Comparison of ENCODE assay signal across 8 cellular contexts in genomic region chr10:80078448-80079311, GRCh38. TPM values are rescaled to one million over a fixed set of nuclear protein-coding genes. Genes with fewer than 3 reads are reported as not detected.
DNase-seq lines count a peak whose midpoint lies in the region; ATAC-seq lines count a peak whose summit lies in the region.

A gene with protein sequence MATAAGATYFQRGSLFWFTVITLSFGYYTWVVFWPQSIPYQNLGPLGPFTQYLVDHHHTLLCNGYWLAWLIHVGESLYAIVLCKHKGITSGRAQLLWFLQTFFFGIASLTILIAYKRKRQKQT (plus strand): TSS chr10:80078665. CDS start chr10:80078700, 35 bp downstream.

- no peaks in the 10 kb centered on the region for H3K36me3 ChIP-seq in NT2/D1 (ENCODE audit: insufficient read depth, insufficient read length, low read length)
- no peaks in the 10 kb centered on the region for H3K36me3 ChIP-seq in endocrine pancreas (ENCODE audit: control insufficient read depth, insufficient read depth, low read length)

- H3K4me1 ChIP-seq in NT2/D1 (ENCODE audit: insufficient read depth, insufficient read length), result no peaks in the 10 kb centered on the region
- H3K4me1 ChIP-seq in endocrine pancreas (ENCODE audit: control insufficient read depth, insufficient read depth, low read length), result no peaks in the 10 kb centered on the region

- DNase-seq in COLO668 (lab: John Stamatoyannopoulos, UW; ENCODE audit: unreplicated experiment), result peak; percentile 87
- DNase-seq in HS-27A (ENCODE audit: low read depth), result peak; percentile 38
- DNase-seq in NT2/D1 (ENCODE audit: low read depth, low spot score), result peak; percentile 59
- DNase-seq in activated CD8-positive, alpha-beta memory T cell treated with anti-CD3 and anti-CD28 coated beads, Interleukin-2, amount 10 ng/mL, durations not matched to agents 7 days and 5 days, result peak; percentile 94
- peak; percentile 98 for DNase-seq in mesenteric fat pad (ENCODE audit: low spot score)
- peak; percentile 83 for DNase-seq in stimulated activated CD8-positive, alpha-beta memory T cell treated with anti-CD3 and anti-CD28 coated beads, Interleukin-15, amount 100 ng/mL, for 1 hour (ENCODE audit: low read depth)

- H3K4me3 Mint-ChIP-seq in activated CD8-positive, alpha-beta memory T cell treated with anti-CD3 and anti-CD28 coated beads, Interleukin-2, amount 10 ng/mL, durations not matched to agents 7 days and 5 days, result peak within 1 kb of the TSS; percentile 98

- no peaks in the 10 kb centered on the region for H3K27me3 Mint-ChIP-seq in activated CD8-positive, alpha-beta memory T cell treated with anti-CD3 and anti-CD28 coated beads, Interleukin-2, amount 10 ng/mL, durations not matched to agents 7 days and 5 days

- H3K36me3 Mint-ChIP-seq in activated CD8-positive, alpha-beta memory T cell treated with anti-CD3 and anti-CD28 coated beads, Interleukin-2, amount 10 ng/mL, durations not matched to agents 7 days and 5 days, result peaks cover 3% of the 10 kb centered on the region

- H3K27me3 ChIP-seq in NT2/D1 (ENCODE audit: insufficient read depth, insufficient read length) (no peaks in the 10 kb centered on the region), endocrine pancreas (ENCODE audit: control insufficient read depth, insufficient read depth, low read length) (no peaks in the 10 kb centered on the region)

- peak; percentile 85 for ATAC-seq in GM19468 (IDR thresholded peaks at IDR 0.05; ENCODE audit: extremely low read depth, unreplicated experiment)
- ATAC-seq in activated CD8-positive, alpha-beta memory T cell treated with anti-CD3 and anti-CD28 coated beads, Interleukin-2, amount 10 ng/mL, durations not matched to agents 7 days and 5 days, result peak; percentile 89

- H3K9me3 ChIP-seq in NT2/D1 (ENCODE audit: insufficient read depth, low read length) (no peaks in the 10 kb centered on the region), endocrine pancreas (ENCODE audit: control insufficient read depth, low read length) (no peaks in the 10 kb centered on the region)

- peaks cover 24% of the 10 kb centered on the region for H3K4me1 Mint-ChIP-seq in activated CD8-positive, alpha-beta memory T cell treated with anti-CD3 and anti-CD28 coated beads, Interleukin-2, amount 10 ng/mL, durations not matched to agents 7 days and 5 days

- CTCF ChIA-PET in activated CD8-positive, alpha-beta memory T cell treated with anti-CD3 and anti-CD28 coated beads, Interleukin-2, amount 10 ng/mL, durations not matched to agents 7 days and 5 days (lab: Charles Lee), result interaction anchor here (0.8 to 4.0 kb wide), 7 partner anchors 9 to 65 kb away, joined by 3 to 12 read pairs (median 6); no protein-coding TSS in a partner anchor

- no peaks in the 10 kb centered on the region for H3K9me3 Mint-ChIP-seq in activated CD8-positive, alpha-beta memory T cell treated with anti-CD3 and anti-CD28 coated beads, Interleukin-2, amount 10 ng/mL, durations not matched to agents 7 days and 5 days (ENCODE audit: low read depth)

- H3K9ac ChIP-seq in NT2/D1 (ENCODE audit: insufficient read length, low read depth) (peak within 1 kb of the TSS; percentile 94), endocrine pancreas (ENCODE audit: control insufficient read depth, insufficient read depth, low read length) (peak within 1 kb of the TSS; percentile 97)

- H3K4me3 ChIP-seq in NT2/D1 (ENCODE audit: insufficient read length, low read depth) (peak within 1 kb of the TSS; percentile 85), endocrine pancreas (ENCODE audit: control insufficient read depth, insufficient read depth, low read length) (peak within 1 kb of the TSS; percentile 97)

- peak within 1 kb of the TSS; percentile 95 for H3K27ac Mint-ChIP-seq in activated CD8-positive, alpha-beta memory T cell treated with anti-CD3 and anti-CD28 coated beads, Interleukin-2, amount 10 ng/mL, durations not matched to agents 7 days and 5 days

RNA-seq across cellular contexts. Expression of the gene that starts here (rescaled TPM):
- 10 to 100 TPM; 12.4 to 13.9 TPM for total RNA-seq in activated CD8-positive, alpha-beta memory T cell treated with anti-CD3 and anti-CD28 coated beads, Interleukin-2, amount 10 ng/mL, durations not matched to agents 7 days and 5 days
- total RNA-seq in mesenteric fat pad, result 17.8 TPM

Comparison
In these comparisons a context has a peak if more than half of its experiments do, and no peak if none do; other contexts are left out.
1. Peak in every context shown above with its lines: DNase-seq, ATAC-seq and H3K4me3 ChIP-seq.
2. DNase-seq: peak in every context shown above with its lines; median percentile 98 in mesenteric fat pad; 94 in activated CD8-positive, alpha-beta memory T cell treated with anti-CD3 and anti-CD28 coated beads, Interleukin-2, amount 10 ng/mL, durations not matched to agents 7 days and 5 days; 87 in COLO668; 83 in stimulated activated CD8-positive, alpha-beta memory T cell treated with anti-CD3 and anti-CD28 coated beads, Interleukin-15, amount 100 ng/mL, for 1 hour; 59 in NT2/D1; 38 in HS-27A.